Comparison of ENCODE assay signal across 16 cellular contexts in genomic region chr10:1440897-1441296, GRCh38.
"Had no signal": no experiment of that assay in that cellular context is flagged by ENCODE, and none has a peak within 500 bp of the region (broad histone marks: within the 10 kb centered on the region; RNA-seq: fewer than 3 reads in every experiment).

No MANE protein-coding gene starts in this region.

- H3K4me3 ChIP-seq: coronary artery, gastroesophageal sphincter, psoas muscle, right lobe of liver, spleen had no signal

- H3K4me1 ChIP-seq: gastroesophageal sphincter, psoas muscle, right lobe of liver, spleen had no signal

- H3K27ac ChIP-seq: coronary artery, gastroesophageal sphincter, psoas muscle, right lobe of liver, spleen had no signal

- DNase-seq: effector CD8-positive, alpha-beta T cell; glutamatergic neuron; islet precursor cell; mammary epithelial cell; naive thymus-derived CD4-positive, alpha-beta T cell; nephron progenitor cell; psoas muscle; retina; right lobe of liver; spleen; stimulated activated naive CD4-positive, alpha-beta T cell treated with Interleukin-2 at 50 U/mL for 16 hours; trophoblast cell had no signal

- ATAC-seq: esophagus mucosa; gastroesophageal sphincter; left lobe of liver; naive thymus-derived CD4-positive, alpha-beta T cell; psoas muscle; right lobe of liver had no signal

- H3K27ac Mint-ChIP-seq: naive thymus-derived CD4-positive, alpha-beta T cell; nephron progenitor cell had no signal

- H3K9me3 ChIP-seq: gastroesophageal sphincter, psoas muscle, right lobe of liver, spleen had no signal

- H3K4me3 Mint-ChIP-seq: naive thymus-derived CD4-positive, alpha-beta T cell; nephron progenitor cell had no signal

- H3K27me3 ChIP-seq: right lobe of liver had no signal

- H3K9me3 Mint-ChIP-seq: nephron progenitor cell had no signal

- H3K36me3 Mint-ChIP-seq: naive thymus-derived CD4-positive, alpha-beta T cell had no signal

- H3K36me3 ChIP-seq: gastroesophageal sphincter, right lobe of liver, spleen had no signal

- H3K4me1 Mint-ChIP-seq: naive thymus-derived CD4-positive, alpha-beta T cell; nephron progenitor cell had no signal
